ENCODE assay signal across 8 cellular contexts in genomic region chr6:159790149-159790946, GRCh38. TPM values are rescaled to one million over a fixed set of nuclear protein-coding genes. Genes with fewer than 3 reads are reported as not detected.
DNase-seq lines count a peak whose midpoint lies in the region; ATAC-seq, FAIRE-seq and TF ChIP-seq lines count a peak whose summit lies in the region.

MRPL18 (plus strand) TSS chr6:159790467; CDS start chr6:159790588, 121 bp downstream.

- TF ChIP-seq CTCF in 22Rv1 (IDR thresholded peaks at IDR 0.05) (no peak), body of pancreas (IDR thresholded peaks at IDR 0.05) (peak in 1 of 7 experiments; percentile 7), sigmoid colon (IDR thresholded peaks at IDR 0.05) (no peak)

- peak; percentile 55 to 87 (median 75) for TF ChIP-seq POLR2A in body of pancreas (IDR thresholded peaks at IDR 0.05)
- peak; percentile 58 to 65 for TF ChIP-seq POLR2A in sigmoid colon (IDR thresholded peaks at IDR 0.05)

- TF ChIP-seq EP300 in sigmoid colon (IDR thresholded peaks at IDR 0.05): no peak

- ATAC-seq in GM18520 (IDR thresholded peaks at IDR 0.05; ENCODE audit: unreplicated experiment) (peak; percentile 82), HG03064 (IDR thresholded peaks at IDR 0.05; ENCODE audit: low read depth, unreplicated experiment) (peak; percentile 82), body of pancreas (peak; percentile 87)

- peaks cover 0 to 4% of the 10 kb centered on the region in 2 donors for H3K36me3 ChIP-seq in body of pancreas (replicated peaks in 1 of 2; ENCODE audit: insufficient read depth in 1 of 2, low read depth in 2 of 2)
- H3K36me3 ChIP-seq in sigmoid colon: peaks cover 14 to 42% (median 19%) of the 10 kb centered on the region in 4 donors

- H3K27ac ChIP-seq in 22Rv1 (peak within 1 kb of the TSS; percentile 93), body of pancreas (peak within 1 kb of the TSS; percentile 93 to 100 (median 98)), sigmoid colon (peak within 1 kb of the TSS; percentile 96 to 99 (median 98))

- H3K27me3 ChIP-seq in body of pancreas (no peaks in the 10 kb centered on the region), sigmoid colon (no peaks in the 10 kb centered on the region)

- H3K4me3 ChIP-seq in body of pancreas (peak within 1 kb of the TSS; percentile 96 to 98), sigmoid colon (peak within 1 kb of the TSS; percentile 86 to 97 (median 96))

- H3K4me1 ChIP-seq in body of pancreas (peaks cover 50% of the 10 kb centered on the region), sigmoid colon (peaks cover 0 to 67% (median 50%) of the 10 kb centered on the region in 4 donors)

- no peaks in the 10 kb centered on the region for H3K9me3 ChIP-seq in body of pancreas
- no peaks in the 10 kb centered on the region for H3K9me3 ChIP-seq in sigmoid colon

- 0% methylated on average over 15 to 55 of the region's 55 CpGs for WGBS in body of pancreas, 2 donors
- 0% methylated on average over 55 of the region's 55 CpGs for WGBS in sigmoid colon, 2 donors

- intact Hi-C loops in body of pancreas (cut with DNase I) (no loop called here), sigmoid colon (cut with DNase I) (loop anchor here (2.0 kb wide), 2 partner anchors 178 to 240 kb away; partner anchors contain the start of gene IGF2R)

- peak; percentile 28 for FAIRE-seq in TTC549 (lab: Jason Lieb, UNC)

- peak; percentile 90 for DNase-seq in NCI-H2107 treated with DMSO at 0.1 percent for 48 hours (lab: John Stamatoyannopoulos, UW; ENCODE audit: unreplicated experiment)
- DNase-seq in body of pancreas: peak; percentile 91 to 97 (median 96)
- peak; percentile 94 for DNase-seq in iPS DF 19.7 (ENCODE audit: low read depth, low spot score)
- peak; percentile 99 for DNase-seq in sigmoid colon

RNA-seq across cellular contexts. Expression of gene MRPL18, which starts in this region (rescaled TPM):
- total RNA-seq in body of pancreas (10 to 100 TPM; 35.0 to 84.0 TPM), sigmoid colon (100 to 1,000 TPM in 1 of 4 donors, 10 to 100 TPM in 3; 61.6 to 115 (median 86.3) TPM)
- 10 to 100 TPM; 84.7 to 96.1 (median 92.0) TPM for polyA plus RNA-seq in sigmoid colon

Comparison
In these comparisons a context has a peak if more than half of its experiments do, and no peak if none do; other contexts are left out.
1. Peak in every context shown above with its lines: DNase-seq, ATAC-seq, H3K4me3 ChIP-seq and H3K27ac ChIP-seq.